ENCODE assay signal across 8 cellular contexts in the genomic region with DNA sequence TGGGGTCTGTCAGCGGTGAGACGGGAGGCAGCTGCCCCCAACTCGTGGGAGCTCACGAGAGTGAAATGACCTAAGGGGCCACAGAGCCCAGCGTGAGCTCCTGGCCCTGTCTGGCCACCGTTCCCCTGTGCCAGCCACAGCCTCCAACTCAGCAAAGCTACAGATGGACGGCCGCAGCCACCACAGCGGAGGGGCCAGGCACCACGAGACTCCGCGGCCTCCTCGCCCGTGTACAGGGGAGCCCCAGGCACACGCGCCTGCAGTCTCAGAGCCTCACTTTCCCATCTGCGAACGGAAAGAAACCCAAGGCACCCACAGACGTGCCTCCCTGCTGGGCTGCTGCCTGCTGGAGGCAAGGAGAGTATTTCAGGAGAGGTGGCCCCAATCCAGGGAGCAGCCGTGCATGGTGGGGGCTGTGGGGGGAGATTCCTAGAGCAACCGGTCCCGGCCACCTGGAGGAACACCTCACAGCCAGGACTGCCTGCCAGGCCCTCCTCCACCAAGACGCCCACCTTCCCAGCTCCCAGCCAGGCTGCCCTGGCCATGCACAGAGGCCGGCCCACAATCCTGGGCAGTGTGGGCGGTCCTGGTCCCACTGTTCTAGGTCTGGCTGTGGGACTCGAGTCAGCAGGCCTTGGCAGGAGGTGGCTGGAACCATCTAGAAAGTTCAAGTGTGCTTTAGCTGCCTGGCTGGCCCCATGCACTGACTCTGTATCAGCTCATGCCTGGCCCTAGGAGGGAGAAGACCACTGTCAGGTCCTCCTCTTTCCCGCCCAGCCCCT. TPM values are rescaled to one million over a fixed set of nuclear protein-coding genes. Genes with fewer than 3 reads are reported as not detected.
DNase-seq lines count a peak whose midpoint lies in the region; ATAC-seq and TF ChIP-seq lines count a peak whose summit lies in the region.

No MANE protein-coding gene starts in this region.

- no peak overlapping the region for H3K27ac Mint-ChIP-seq in glutamatergic neuron (ENCODE audit: unreplicated experiment)

- peak overlapping the region; percentile 93 for H3K4me3 ChIP-seq in GM12865 (ENCODE audit: low read depth, low read length)
- peak overlapping the region; percentile 84 for H3K4me3 ChIP-seq in WI38 (ENCODE audit: low read depth, low read length)
- H3K4me3 ChIP-seq in prostate gland, result peak overlapping the region; percentile 98 to 100

- no peaks in the 10 kb centered on the region for H3K27me3 ChIP-seq in prostate gland (replicated peaks; ENCODE audit: insufficient read depth)

- no peaks in the 10 kb centered on the region for H3K27me3 Mint-ChIP-seq in glutamatergic neuron (ENCODE audit: unreplicated experiment)

- WGBS in prostate gland, result 16% methylated on average over 20 of the region's 27 CpGs

- ATAC-seq in GM21381 (IDR thresholded peaks at IDR 0.05; ENCODE audit: unreplicated experiment) (no peak), GM21423 (IDR thresholded peaks at IDR 0.05; ENCODE audit: unreplicated experiment) (no peak)

- peaks cover 51% of the 10 kb centered on the region for H3K4me1 ChIP-seq in prostate gland (replicated peaks)

- H3K9me3 Mint-ChIP-seq in glutamatergic neuron (ENCODE audit: unreplicated experiment), result peaks cover 2% of the 10 kb centered on the region

- no peaks in the 10 kb centered on the region for H3K36me3 ChIP-seq in prostate gland

- H3K36me3 Mint-ChIP-seq in glutamatergic neuron (ENCODE audit: unreplicated experiment), result no peaks in the 10 kb centered on the region

- peak; percentile 34 for DNase-seq in GM12865 (ENCODE audit: low read depth)
- DNase-seq in glutamatergic neuron, result no peak
- DNase-seq in prostate gland (ENCODE audit: low spot score), result no peak
- DNase-seq in HuH-7 (ENCODE audit: low spot score), result no peak
- no peak for DNase-seq in NCI-H2196 treated with DMSO at 0.1 percent for 48 hours (lab: John Stamatoyannopoulos, UW; ENCODE audit: unreplicated experiment)

- peak overlapping the region; percentile 99 to 100 for H3K27ac ChIP-seq in prostate gland

- H3K4me1 Mint-ChIP-seq in glutamatergic neuron (ENCODE audit: low read depth, unreplicated experiment), result peaks cover 2% of the 10 kb centered on the region

- no peak for TF ChIP-seq CTCF in GM12865 (IDR thresholded peaks at IDR 0.05; ENCODE audit: insufficient read depth, low read depth, low read length, missing control alignments)
- no peak for TF ChIP-seq CTCF in WI38 (IDR thresholded peaks at IDR 0.05; ENCODE audit: low read depth, low read length)
- TF ChIP-seq CTCF in glutamatergic neuron (IDR thresholded peaks at IDR 0.05; ENCODE audit: partially characterized antibody, unreplicated experiment), result no peak
- TF ChIP-seq CTCF in prostate gland (IDR thresholded peaks at IDR 0.05), result no peak

- TF ChIP-seq POLR2A in prostate gland (IDR thresholded peaks at IDR 0.05), result no peak

- intact Hi-C loops in prostate gland (cut with DNase I), result no loop called here

- peak overlapping the region; percentile 93 for H3K4me3 Mint-ChIP-seq in glutamatergic neuron (ENCODE audit: unreplicated experiment)

- H3K9me3 ChIP-seq in prostate gland, result no peaks in the 10 kb centered on the region

RNA-seq across cellular contexts. Expression of gene MKNK2, which starts 1.9 kb away (rescaled TPM):
- total RNA-seq in glutamatergic neuron (ENCODE audit: unreplicated experiment) (149 TPM), prostate gland (100 to 1,000 TPM; 141 to 189 TPM)

RNA-seq across cellular contexts. Expression of gene BTBD2, which starts 33.6 kb away (rescaled TPM):
- total RNA-seq in glutamatergic neuron (ENCODE audit: unreplicated experiment), result 70.4 TPM
- total RNA-seq in prostate gland, result 100 to 1,000 TPM; 116 to 136 TPM

RNA-seq across cellular contexts. Expression of gene MOB3A, which starts 47.0 kb away (rescaled TPM):
- total RNA-seq in glutamatergic neuron (ENCODE audit: unreplicated experiment), result 66.0 TPM
- total RNA-seq in prostate gland, result 10 to 100 TPM; 40.1 to 43.5 TPM

RNA-seq across cellular contexts. Expression of gene IZUMO4, which starts 47.6 kb away (rescaled TPM):
- total RNA-seq in glutamatergic neuron (ENCODE audit: unreplicated experiment), result 10.6 TPM
- total RNA-seq in prostate gland, result 10 to 100 TPM; 11.8 to 50.2 TPM
